Comparison of ENCODE assay signal across 17 cellular contexts in the genomic region with DNA sequence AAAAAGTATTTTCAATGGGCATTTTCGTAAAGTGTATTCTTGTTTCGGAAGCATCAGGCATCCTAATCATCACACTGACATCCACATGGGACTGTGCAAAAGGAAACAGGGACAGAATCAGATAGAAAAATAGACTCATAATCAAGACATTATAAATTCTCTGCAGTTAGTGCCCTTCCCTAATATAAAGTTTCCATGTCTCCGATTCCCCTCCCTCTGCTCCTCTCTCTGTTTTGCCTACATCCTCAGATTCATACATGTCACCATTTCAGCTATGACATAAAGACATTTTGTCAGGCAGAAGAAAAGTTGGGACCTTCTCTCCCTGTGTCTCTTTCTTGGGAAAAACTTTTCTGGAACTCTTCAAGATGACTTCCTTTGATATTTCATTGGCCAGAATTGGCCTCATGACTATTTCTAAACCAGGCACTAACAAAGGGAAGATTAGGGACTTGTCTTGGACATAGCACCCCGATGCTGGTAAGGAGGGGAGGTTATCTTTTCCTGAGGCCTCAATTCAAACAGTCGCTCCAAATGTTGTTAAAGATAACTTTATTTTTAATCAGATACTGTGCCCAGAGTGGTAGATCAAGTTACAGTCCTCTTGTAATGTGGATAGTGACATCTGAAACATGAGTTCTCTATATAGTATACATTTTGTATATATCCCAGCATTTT.
"Had no signal": no experiment of that assay in that cellular context is flagged by ENCODE, and none has a peak within 500 bp of the region (broad histone marks: within the 10 kb centered on the region; RNA-seq: fewer than 3 reads in every experiment).

No MANE protein-coding gene starts in this region.

- H3K27ac ChIP-seq: heart right ventricle had no signal

- H3K27me3 ChIP-seq: heart right ventricle had no signal

- FAIRE-seq: colon, endothelial cell of umbilical vein, frontal cortex, islet of Langerhans, small intestine had no signal

- H3K27ac Mint-ChIP-seq: endodermal cell, progenitor cell of endocrine pancreas had no signal

- H3K4me1 Mint-ChIP-seq: endodermal cell had no signal

- ATAC-seq: heart right ventricle; naive thymus-derived CD8-positive, alpha-beta T cell; right cardiac atrium had no signal

- H3K9me3 Mint-ChIP-seq: endodermal cell had no signal

- DNase-seq: dermis blood vessel endothelial cell; endodermal cell; heart right ventricle; hypothalamus; kidney glomerular epithelial cell; naive thymus-derived CD8-positive, alpha-beta T cell; right cardiac atrium; small intestine; stimulated activated CD4-positive, alpha-beta T cell treated with anti-CD3 and anti-CD28 coated beads, Interleukin-12 subunit alpha, Interleukin-12 subunit beta, amount 100 ng/mL, for 4 hours; stimulated activated naive CD4-positive, alpha-beta T cell treated with Interleukin-2 at 50 U/mL for 16 hours; trophoblast cell had no signal

- H3K4me3 Mint-ChIP-seq: endodermal cell, neural crest cell had no signal

- H3K27me3 Mint-ChIP-seq: naive thymus-derived CD8-positive, alpha-beta T cell; progenitor cell of endocrine pancreas had no signal

- H3K36me3 ChIP-seq: heart right ventricle had no signal

- H3K9me3 ChIP-seq: heart right ventricle had no signal

- H3K4me3 ChIP-seq: heart right ventricle had no signal
